8 cellular contexts compared by ENCODE assay signal in genomic region chr5:14870347-14871083, GRCh38. TPM values are rescaled to one million over a fixed set of nuclear protein-coding genes. Genes with fewer than 3 reads are reported as not detected.
DNase-seq lines count a peak whose midpoint lies in the region; ATAC-seq and TF ChIP-seq lines count a peak whose summit lies in the region.

No MANE protein-coding gene starts in this region.

- no peaks in the 10 kb centered on the region for H3K36me3 Mint-ChIP-seq in CD4-positive, CD25-positive, alpha-beta regulatory T cell
- H3K36me3 Mint-ChIP-seq in stimulated activated effector memory CD8-positive, alpha-beta T cell treated with anti-CD3 and anti-CD28 coated beads, Interleukin-12 subunit alpha, Interleukin-12 subunit beta, amount 100 ng/mL, for 72 hours, result peaks cover 29% of the 10 kb centered on the region

- H3K9me3 Mint-ChIP-seq in CD4-positive, CD25-positive, alpha-beta regulatory T cell, result no peaks in the 10 kb centered on the region
- H3K9me3 Mint-ChIP-seq in stimulated activated effector memory CD8-positive, alpha-beta T cell treated with anti-CD3 and anti-CD28 coated beads, Interleukin-12 subunit alpha, Interleukin-12 subunit beta, amount 100 ng/mL, for 72 hours, result no peaks in the 10 kb centered on the region

- H3K4me3 Mint-ChIP-seq in CD4-positive, CD25-positive, alpha-beta regulatory T cell, result peak overlapping the region; percentile 94 to 100 (median 98)
- H3K4me3 Mint-ChIP-seq in stimulated activated effector memory CD8-positive, alpha-beta T cell treated with anti-CD3 and anti-CD28 coated beads, Interleukin-12 subunit alpha, Interleukin-12 subunit beta, amount 100 ng/mL, for 72 hours, result peak overlapping the region; percentile 93

- peaks cover 22 to 57% (median 38%) of the 10 kb centered on the region in 4 donors for H3K4me1 Mint-ChIP-seq in CD4-positive, CD25-positive, alpha-beta regulatory T cell
- H3K4me1 Mint-ChIP-seq in stimulated activated effector memory CD8-positive, alpha-beta T cell treated with anti-CD3 and anti-CD28 coated beads, Interleukin-12 subunit alpha, Interleukin-12 subunit beta, amount 100 ng/mL, for 72 hours, result peaks cover 41% of the 10 kb centered on the region

- H3K4me3 ChIP-seq in CD4-positive, CD25-positive, alpha-beta regulatory T cell (ENCODE audit: low read depth, low read length), result peak overlapping the region; percentile 100
- H3K4me3 ChIP-seq in HL-60 (replicated peaks; ENCODE audit: insufficient read depth, low read length) (peak overlapping the region; percentile 42; the same call in 1 of the 2 replicates), coronary artery (peak overlapping the region; percentile 97)

- peak; percentile 57 to 60 for ATAC-seq in CD4-positive, CD25-positive, alpha-beta regulatory T cell (ENCODE audit: low read depth in 2 of 2)
- ATAC-seq in stimulated activated effector memory CD8-positive, alpha-beta T cell treated with anti-CD3 and anti-CD28 coated beads, Interleukin-12 subunit alpha, Interleukin-12 subunit beta, amount 100 ng/mL, for 72 hours, result peak; percentile 48
- no peak for ATAC-seq in GM18498 (IDR thresholded peaks at IDR 0.05; ENCODE audit: unreplicated experiment)

- DNase-seq in CD4-positive, CD25-positive, alpha-beta regulatory T cell, result peak; percentile 58 to 84 (median 83)
- DNase-seq in HL-60 (ENCODE audit: low read depth in 1 of 2, low spot score in 1 of 2) (no peak), coronary artery (ENCODE audit: low spot score) (no peak), midbrain (lab: John Stamatoyannopoulos, UW) (peak; percentile 53), NK-92 (lab: John Stamatoyannopoulos, UW; ENCODE audit: unreplicated experiment) (no peak)
- peak; percentile 58 for DNase-seq in activated CD4-positive, CD25-positive, alpha-beta regulatory T cell treated with anti-CD3 and anti-CD28 coated beads, Interleukin-2, amount 50 U/mL, for 72 hours
- peak; percentile 21 to 65 for DNase-seq in stimulated activated effector memory CD8-positive, alpha-beta T cell treated with anti-CD3 and anti-CD28 coated beads, Interleukin-12 subunit alpha, Interleukin-12 subunit beta, amount 100 ng/mL, for 72 hours (ENCODE audit: low spot score in 2 of 2)

- no peaks in the 10 kb centered on the region for H3K9me3 ChIP-seq in CD4-positive, CD25-positive, alpha-beta regulatory T cell (ENCODE audit: control insufficient read depth in 2 of 2, low read length in 2 of 2)

- H3K27ac Mint-ChIP-seq in CD4-positive, CD25-positive, alpha-beta regulatory T cell, result peak overlapping the region; percentile 91 to 98 (median 98)
- peak overlapping the region; percentile 95 for H3K27ac Mint-ChIP-seq in stimulated activated effector memory CD8-positive, alpha-beta T cell treated with anti-CD3 and anti-CD28 coated beads, Interleukin-12 subunit alpha, Interleukin-12 subunit beta, amount 100 ng/mL, for 72 hours

- H3K27me3 ChIP-seq in CD4-positive, CD25-positive, alpha-beta regulatory T cell (ENCODE audit: control insufficient read depth, insufficient read depth, low read length), result no peaks in the 10 kb centered on the region
- peaks cover 34% of the 10 kb centered on the region for H3K27me3 ChIP-seq in HL-60 (ENCODE audit: insufficient read depth, poor library complexity, severe bottlenecking)

- peaks cover 36% of the 10 kb centered on the region for H3K4me1 ChIP-seq in CD4-positive, CD25-positive, alpha-beta regulatory T cell (ENCODE audit: control insufficient read depth, insufficient read depth, low read length, poor library complexity, severe bottlenecking)

- H3K36me3 ChIP-seq in CD4-positive, CD25-positive, alpha-beta regulatory T cell (ENCODE audit: control insufficient read depth, insufficient read depth, low read length), result no peaks in the 10 kb centered on the region

- H3K27ac ChIP-seq in CD4-positive, CD25-positive, alpha-beta regulatory T cell (ENCODE audit: insufficient read depth, low read length, poor library complexity, severe bottlenecking), result peak overlapping the region; percentile 72
- H3K27ac ChIP-seq in HL-60 (replicated peaks), result no peak overlapping the region
- H3K27ac ChIP-seq in coronary artery, result peak overlapping the region; percentile 80 to 99

- peaks cover 6% of the 10 kb centered on the region for H3K27me3 Mint-ChIP-seq in CD4-positive, CD25-positive, alpha-beta regulatory T cell

- TF ChIP-seq CTCF in HL-60 (IDR thresholded peaks at IDR 0.05; ENCODE audit: insufficient read depth, low read length) (no peak), coronary artery (IDR thresholded peaks at IDR 0.05) (no peak)

RNA-seq across cellular contexts. Expression of gene ANKH, which starts 1.1 kb away (rescaled TPM):
- 177 TPM for total RNA-seq in CD4-positive, CD25-positive, alpha-beta regulatory T cell
- 10 to 100 TPM; 56.6 to 63.5 (median 63.0) TPM for polyA plus RNA-seq in CD4-positive, CD25-positive, alpha-beta regulatory T cell

Comparison
In these comparisons a context has a peak if more than half of its experiments do, and no peak if none do; other contexts are left out.
1. DNase-seq: peak in CD4-positive, CD25-positive, alpha-beta regulatory T cell (3 of 3), activated CD4-positive, CD25-positive, alpha-beta regulatory T cell treated with anti-CD3 and anti-CD28 coated beads, Interleukin-2, amount 50 U/mL, for 72 hours (single experiment), midbrain (single experiment) and stimulated activated effector memory CD8-positive, alpha-beta T cell treated with anti-CD3 and anti-CD28 coated beads, Interleukin-12 subunit alpha, Interleukin-12 subunit beta, amount 100 ng/mL, for 72 hours (2 of 2); none in HL-60 (0 of 2), coronary artery (single experiment) and NK-92 (single experiment).
2. H3K4me3 ChIP-seq: peak in every context shown above with its lines; median percentile 100 in CD4-positive, CD25-positive, alpha-beta regulatory T cell; 97 in coronary artery; 42 in HL-60.